ENCODE assay signal across 9 cellular contexts in genomic region chr12:117063162-117063911, GRCh38. TPM values are rescaled to one million over a fixed set of nuclear protein-coding genes. Genes with fewer than 3 reads are reported as not detected.
DNase-seq lines count a peak whose midpoint lies in the region; ATAC-seq and TF ChIP-seq lines count a peak whose summit lies in the region.
"Had no signal": no experiment of that assay in that cellular context is flagged by ENCODE, and none has a peak within 500 bp of the region (broad histone marks: within the 10 kb centered on the region; RNA-seq: fewer than 3 reads in every experiment).

No MANE protein-coding gene starts in this region.

- no peaks in the 10 kb centered on the region for H3K36me3 Mint-ChIP-seq in MCF 10A (ENCODE audit: insufficient read depth, unreplicated experiment)

- H3K4me1 ChIP-seq in mucosa of rectum (ENCODE audit: control insufficient read depth in 2 of 2, insufficient read depth in 2 of 2, low read length in 2 of 2), result peaks cover 3 to 8% of the 10 kb centered on the region in 2 donors

- H3K4me3 ChIP-seq in mucosa of rectum (ENCODE audit: low read length in 2 of 2), result no peak overlapping the region

- no peak overlapping the region for H3K9ac ChIP-seq in mucosa of rectum (ENCODE audit: low read depth in 1 of 2, low read length in 2 of 2)

- no peak overlapping the region for H3K27ac Mint-ChIP-seq in MCF 10A (ENCODE audit: low read depth, unreplicated experiment)

- intact Hi-C loops in MCF 10A (cut with micrococcal nuclease), result no loop called here

- H3K27ac ChIP-seq in mucosa of rectum (ENCODE audit: low read depth in 2 of 2, low read length in 2 of 2), result peak overlapping the region; percentile 28 to 63

- no peak overlapping the region for H3K4me3 Mint-ChIP-seq in MCF 10A (ENCODE audit: unreplicated experiment)

- H3K27me3 Mint-ChIP-seq in MCF 10A (ENCODE audit: insufficient read depth, unreplicated experiment), result peaks cover 74% of the 10 kb centered on the region

- CTCF ChIA-PET in MCF 10A (lab: Yijun Ruan, JAX), result interaction anchor here (0.9 kb wide), 1 partner anchor 57 kb away, joined by 3 read pairs; no protein-coding TSS in a partner anchor

- ATAC-seq in GM18873 (IDR thresholded peaks at IDR 0.05; ENCODE audit: low FRiP score, unreplicated experiment) (peak; percentile 54), HG03175 (IDR thresholded peaks at IDR 0.05; ENCODE audit: unreplicated experiment) (peak; percentile 67), GM21717 (IDR thresholded peaks at IDR 0.05; ENCODE audit: unreplicated experiment) (no peak)

- POLR2A ChIA-PET in MCF 10A (lab: Yijun Ruan, JAX), result no interaction called here

- H3K36me3 ChIP-seq in mucosa of rectum (ENCODE audit: control insufficient read depth in 2 of 2, insufficient read depth in 2 of 2, low read length in 2 of 2), result no peaks in the 10 kb centered on the region

- H3K4me1 Mint-ChIP-seq in MCF 10A (ENCODE audit: insufficient read depth, unreplicated experiment), result no peaks in the 10 kb centered on the region

- peaks cover 4 to 5% of the 10 kb centered on the region in 2 donors for H3K27me3 ChIP-seq in mucosa of rectum (ENCODE audit: control insufficient read depth in 2 of 2, insufficient read depth in 2 of 2, low read length in 2 of 2)

- H3K9me3 ChIP-seq in mucosa of rectum (ENCODE audit: control insufficient read depth in 2 of 2, low read length in 2 of 2), result no peaks in the 10 kb centered on the region

- no peaks in the 10 kb centered on the region for H3K9me3 Mint-ChIP-seq in MCF 10A (ENCODE audit: unreplicated experiment)

- DNase-seq in activated T-helper 1 cell treated with Interleukin-2 at 50 U/mL for 16 hours (ENCODE audit: low read depth), result peak; percentile 10
- no peak for DNase-seq in NCI-H510A treated with DMSO at 0.1 percent for 48 hours (lab: John Stamatoyannopoulos, UW)
- DNase-seq in GM03348 (ENCODE audit: low spot score), result no peak
- no peak for DNase-seq in MCF 10A (ENCODE audit: unreplicated experiment)

- no TSS peak for BruUV-seq in MCF 10A (replicated peaks; lab: Mats Ljungman, UMichigan)

- no peak for TF ChIP-seq CTCF in MCF 10A (IDR thresholded peaks at IDR 0.05; ENCODE audit: unreplicated experiment)

RNA-seq across cellular contexts. Expression of gene TESC, which starts 35.9 kb away (rescaled TPM):
- not detected in 2 replicates for total RNA-seq in MCF 10A (2022)
- total RNA-seq: bronchial epithelial cell had no signal
